ENCODE assay signal across 8 cellular contexts in genomic region chr6:149959806-149960205, GRCh38. TPM values are rescaled to one million over a fixed set of nuclear protein-coding genes. Genes with fewer than 3 reads are reported as not detected.
"Had no signal": no experiment of that assay in that cellular context is flagged by ENCODE, and none has a peak within 500 bp of the region (broad histone marks: within the 10 kb centered on the region; RNA-seq: fewer than 3 reads in every experiment).

No MANE protein-coding gene starts in this region.

RNA-seq across cellular contexts. Expression of gene ULBP1, which starts 3.9 kb away (rescaled TPM):
- total RNA-seq: sciatic nerve, transverse colon, uterus had no signal

RNA-seq across cellular contexts. Expression of gene ULBP2, which starts 18.0 kb away (rescaled TPM):
- total RNA-seq: naive thymus-derived CD8-positive, alpha-beta T cell; progenitor cell of endocrine pancreas; spleen; transverse colon had no signal

RNA-seq across cellular contexts. Expression of gene RAET1G, which starts 36.9 kb away (rescaled TPM):
- total RNA-seq: naive thymus-derived CD8-positive, alpha-beta T cell; occipital lobe; progenitor cell of endocrine pancreas; testis; transverse colon had no signal
